ENCODE assay signal across 8 cellular contexts in genomic region chr9:124868511-124869465, GRCh38. TPM values are rescaled to one million over a fixed set of nuclear protein-coding genes. Genes with fewer than 3 reads are reported as not detected.
DNase-seq lines count a peak whose midpoint lies in the region; ATAC-seq and TF ChIP-seq lines count a peak whose summit lies in the region.

No MANE protein-coding gene starts in this region.

- H3K4me3 ChIP-seq in OCI-LY1 (ENCODE audit: low read depth, low read length, poor library complexity, severe bottlenecking) (peak overlapping the region; percentile 88), mononuclear cell (ENCODE audit: low read length) (peak overlapping the region; percentile 83)

- DNase-seq in Caki2 (ENCODE audit: low read depth), result peak; percentile 83
- peak; percentile 88 for DNase-seq in HPDE6-E6E7 (ENCODE audit: extremely low spot score)
- DNase-seq in activated T-cell treated with anti-CD3 and anti-CD28 coated beads for 24 hours (ENCODE audit: low read depth), result peak; percentile 92
- peak; percentile 93 for DNase-seq in epidermal melanocyte (ENCODE audit: insufficient read length, low spot score)
- peak; percentile 88 to 91 for DNase-seq in stimulated activated CD8-positive, alpha-beta memory T cell treated with anti-CD3 and anti-CD28 coated beads, Interleukin-2, amount 100 ng/mL, for 48 hours (ENCODE audit: low read depth in 2 of 2)

- H3K4me1 ChIP-seq in OCI-LY1 (ENCODE audit: insufficient read depth, low read length, severe bottlenecking), result peaks cover 47% of the 10 kb centered on the region
- H3K4me1 ChIP-seq in mononuclear cell (ENCODE audit: insufficient read depth, low read length), result peaks cover 54% of the 10 kb centered on the region

- peaks cover 17% of the 10 kb centered on the region; the same call in 1 of the 2 replicates for H3K36me3 ChIP-seq in OCI-LY1 (ENCODE audit: insufficient read depth, low read length)

- H4K20me1 ChIP-seq in OCI-LY1 (ENCODE audit: insufficient read depth, low read length), result no peaks in the 10 kb centered on the region

- H3K9me3 ChIP-seq in OCI-LY1 (ENCODE audit: low read length) (no peaks in the 10 kb centered on the region), mononuclear cell (ENCODE audit: low read depth, low read length) (no peaks in the 10 kb centered on the region)

- in situ Hi-C loops in Caki2 (cut with HindIII; ENCODE audit: low pct_unique_long_range_greater_than_20kb, low sequenced_read_pairs), result no loop called here

- ATAC-seq in GM19467 (IDR thresholded peaks at IDR 0.05; ENCODE audit: unreplicated experiment), result peak; percentile 64

- no peaks in the 10 kb centered on the region for H3F3A ChIP-seq in OCI-LY1 (ENCODE audit: insufficient read depth, low read length)

- peak overlapping the region; percentile 56 for H3K27ac ChIP-seq in OCI-LY1 (ENCODE audit: low read depth, low read length, poor library complexity, severe bottlenecking)

- no peaks in the 10 kb centered on the region for H3K27me3 ChIP-seq in OCI-LY1 (ENCODE audit: insufficient read depth, low read length)
- H3K27me3 ChIP-seq in mononuclear cell (ENCODE audit: insufficient read depth, low read length), result no peaks in the 10 kb centered on the region

- H3K79me2 ChIP-seq in OCI-LY1 (ENCODE audit: insufficient read depth, low read length), result peaks cover 39% of the 10 kb centered on the region

- H3K9ac ChIP-seq in OCI-LY1 (ENCODE audit: low read length), result peak overlapping the region; percentile 99

- no peak overlapping the region for H2AFZ ChIP-seq in OCI-LY1 (ENCODE audit: low read length)

- peak overlapping the region; percentile 87 for H3K4me2 ChIP-seq in OCI-LY1 (ENCODE audit: low read length)

- no peaks in the 10 kb centered on the region for H3K9me2 ChIP-seq in OCI-LY1 (ENCODE audit: low read depth, low read length)

- TF ChIP-seq CTCF in OCI-LY1 (IDR thresholded peaks at IDR 0.05; ENCODE audit: low read length), result peak; percentile 59

RNA-seq across cellular contexts. Expression of gene ARPC5L, which starts 6.9 kb away (rescaled TPM):
- 25.7 and 37.3 TPM in 2 replicates for total RNA-seq in Caki2 (2014; rRNA removed; shearing (Covaris generic); ENCODE audit: low replicate concordance)
- total RNA-seq in mononuclear cell, result 29.3 TPM

RNA-seq across cellular contexts. Expression of gene RPL35, which starts 7.0 kb away (rescaled TPM):
- 1,626 and 1,845 TPM in 2 replicates for total RNA-seq in Caki2 (2014; rRNA removed; shearing (Covaris generic); ENCODE audit: low replicate concordance)
- 2,254 TPM for total RNA-seq in mononuclear cell

RNA-seq across cellular contexts. Expression of gene WDR38, which starts 15.5 kb away (rescaled TPM):
- total RNA-seq in Caki2 (2014; rRNA removed; shearing (Covaris generic); ENCODE audit: low replicate concordance), result not detected in 2 replicates
- not detected for total RNA-seq in mononuclear cell

Comparison
In these comparisons a context has a peak if more than half of its experiments do, and no peak if none do; other contexts are left out.
1. Peak in every context shown above with its lines: DNase-seq, ATAC-seq, H3K4me3 ChIP-seq and H3K27ac ChIP-seq.